ENCODE assay signal across 8 cellular contexts in genomic region chr4:78059524-78059889, GRCh38. TPM values are rescaled to one million over a fixed set of nuclear protein-coding genes. Genes with fewer than 3 reads are reported as not detected.
DNase-seq lines count a peak whose midpoint lies in the region; ATAC-seq, FAIRE-seq and TF ChIP-seq lines count a peak whose summit lies in the region.

No MANE protein-coding gene starts in this region.

- H3K9ac ChIP-seq in skeletal muscle tissue (ENCODE audit: low read depth in 1 of 3, low read length in 3 of 3), result peak overlapping the region; percentile 85 to 95 (median 93)

- no peaks in the 10 kb centered on the region for H3K9me3 ChIP-seq in skeletal muscle tissue (ENCODE audit: control insufficient read depth in 3 of 3, low read length in 3 of 3)

- H3K36me3 ChIP-seq in bronchial epithelial cell (ENCODE audit: control insufficient read depth, insufficient read depth, low read length) (no peaks in the 10 kb centered on the region), skeletal muscle tissue (ENCODE audit: control insufficient read depth in 3 of 3, insufficient read depth in 3 of 3, low read length in 3 of 3) (no peaks in the 10 kb centered on the region)

- no peak for FAIRE-seq in bronchial epithelial cell (lab: Jason Lieb, UNC)

- DNase-seq in EH (ENCODE audit: low read depth) (peak; percentile 85), KBM-7 (peak; percentile 75), OCI-M1 (lab: John Stamatoyannopoulos, UW) (peak; percentile 88), bronchial epithelial cell (ENCODE audit: low read depth) (peak; percentile 82), iPS-NIHi11 (ENCODE audit: low spot score) (peak; percentile 73)

- peaks cover 11 to 27% (median 23%) of the 10 kb centered on the region in 3 donors for H3K4me1 ChIP-seq in skeletal muscle tissue (ENCODE audit: control insufficient read depth in 3 of 3, insufficient read depth in 3 of 3, low read length in 3 of 3)

- in situ Hi-C loops in KBM-7 (cut with MboI; ENCODE audit: low pct_unique_long_range_greater_than_20kb, low sequenced_read_pairs), result no loop called here

- H3K4me3 ChIP-seq in bronchial epithelial cell (ENCODE audit: low read depth, low read length) (peak overlapping the region; percentile 53), skeletal muscle tissue (ENCODE audit: low read length in 3 of 3) (peak overlapping the region; percentile 86 to 93 (median 88))

- peak; percentile 80 for TF ChIP-seq CTCF in bronchial epithelial cell (IDR thresholded peaks at IDR 0.05; ENCODE audit: insufficient read depth, low read length, severe bottlenecking)

- H3K27ac ChIP-seq in skeletal muscle tissue (ENCODE audit: low read depth, low read length), result peak overlapping the region; percentile 68

- ATAC-seq in GM19463 (IDR thresholded peaks at IDR 0.05; ENCODE audit: unreplicated experiment), result no peak
- ATAC-seq in HG02938 (IDR thresholded peaks at IDR 0.05; ENCODE audit: unreplicated experiment), result no peak

- no peaks in the 10 kb centered on the region for H3K27me3 ChIP-seq in bronchial epithelial cell (ENCODE audit: control insufficient read depth, insufficient read depth, low read length)
- peaks cover 0 to 4% (median 2%) of the 10 kb centered on the region in 3 donors for H3K27me3 ChIP-seq in skeletal muscle tissue (ENCODE audit: control insufficient read depth in 3 of 3, insufficient read depth in 3 of 3, low read length in 3 of 3)

RNA-seq across cellular contexts. Expression of gene FRAS1, which starts 2.4 kb away (rescaled TPM):
- total RNA-seq in bronchial epithelial cell (12.2 and 13.7 TPM in 2 replicates), skeletal muscle tissue (15.1 TPM)
